Comparison of ENCODE assay signal across 22 cellular contexts in the genomic region with DNA sequence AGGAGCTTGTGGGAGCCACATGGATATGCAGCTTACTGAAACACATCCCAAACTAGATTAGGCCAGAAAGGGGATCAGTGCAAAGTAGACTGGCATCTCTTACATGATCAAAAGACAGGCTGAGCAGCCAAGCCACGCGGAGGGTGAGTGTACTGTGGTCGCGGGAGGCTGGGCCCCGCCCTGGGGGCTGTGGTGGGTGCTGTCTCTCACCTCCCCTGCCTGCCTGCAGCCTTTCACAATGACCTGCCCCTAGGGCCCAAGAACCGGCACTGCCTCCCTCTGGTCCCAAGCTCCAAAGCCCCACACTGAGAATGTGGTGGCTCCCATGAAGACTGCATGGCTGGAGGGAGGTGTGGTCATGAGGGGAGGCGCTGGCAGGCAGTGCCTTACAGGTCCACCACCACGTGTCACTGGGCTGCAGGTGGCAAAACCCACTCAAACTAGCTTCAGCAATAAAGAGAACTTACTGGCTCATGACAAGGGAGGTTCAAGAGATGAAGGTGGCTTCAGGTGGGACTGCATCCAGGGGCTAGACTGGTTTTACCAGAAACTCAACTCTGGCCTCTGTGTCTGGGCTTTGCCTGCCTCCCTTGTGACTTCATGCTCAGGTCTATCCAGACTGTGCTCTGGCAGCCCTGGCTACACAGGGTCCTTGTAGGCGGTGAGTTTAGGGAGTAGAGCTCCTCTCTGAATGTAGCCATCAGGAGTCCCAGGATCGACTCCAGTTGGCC. TPM values are rescaled to one million over a fixed set of nuclear protein-coding genes. Genes with fewer than 3 reads are reported as not detected.
DNase-seq lines count a peak whose midpoint lies in the region; ATAC-seq, FAIRE-seq and TF ChIP-seq lines count a peak whose summit lies in the region.
"Had no signal": no experiment of that assay in that cellular context is flagged by ENCODE, and none has a peak within 500 bp of the region (broad histone marks: within the 10 kb centered on the region; RNA-seq: fewer than 3 reads in every experiment).

No MANE protein-coding gene starts in this region.

- H2BK5ac ChIP-seq in H1 (ENCODE audit: low read depth, low read length): no peak overlapping the region

- H3K36me3 ChIP-seq in DND-41 (ENCODE audit: insufficient read depth, low read length): no peaks in the 10 kb centered on the region
- no peaks in the 10 kb centered on the region for H3K36me3 ChIP-seq in H1 (ENCODE audit: control insufficient read depth in 2 of 4, insufficient read depth in 4 of 4, low read length in 3 of 4)
- H3K36me3 ChIP-seq in osteoblast (ENCODE audit: insufficient read depth, low read length): no peaks in the 10 kb centered on the region
- no peaks in the 10 kb centered on the region for H3K36me3 ChIP-seq in small intestine (ENCODE audit: control insufficient read depth in 2 of 2, insufficient read depth in 2 of 2, low read length in 2 of 2)
- no peaks in the 10 kb centered on the region for H3K36me3 ChIP-seq in spleen
- H3K36me3 ChIP-seq: gastrocnemius medialis, stomach had no signal

- TF ChIP-seq EP300 in H1 (IDR thresholded peaks at IDR 0.05; ENCODE audit: borderline replicate concordance in 1 of 2, low read depth in 2 of 2, low read length in 2 of 2): no peak

- no peak overlapping the region; the same call in 1 of the 2 replicates for H3K18ac ChIP-seq in H1 (ENCODE audit: extremely low read depth, low read length)

- H4K8ac ChIP-seq in H1 (ENCODE audit: extremely low read depth, insufficient read depth, low read length): no peak overlapping the region

- no peak for TF ChIP-seq CTCF in DND-41 (IDR thresholded peaks at IDR 0.05; ENCODE audit: borderline replicate concordance, extremely low read depth, low read length, poor library complexity, severe bottlenecking)
- TF ChIP-seq CTCF in H1 (IDR thresholded peaks at IDR 0.05; ENCODE audit: control extremely low read depth in 1 of 3, insufficient read depth in 1 of 3, low read depth in 1 of 3, low read length in 3 of 3): no peak
- no peak for TF ChIP-seq CTCF in osteoblast (IDR thresholded peaks at IDR 0.05; ENCODE audit: extremely low read depth, low read depth, low read length)
- no peak for TF ChIP-seq CTCF in spleen (IDR thresholded peaks at IDR 0.05 in 8 of 11, conservative IDR thresholded peaks at IDR 0.05 in 3 of 11)

- POLR2A ChIA-PET in H1 (lab: Charles Lee; ENCODE audit: partially characterized antibody): no interaction called here

- H3K4me1 ChIP-seq in DND-41 (ENCODE audit: insufficient read depth, low read length) (no peaks in the 10 kb centered on the region), H1 (replicated peaks in 1 of 4; ENCODE audit: control insufficient read depth in 3 of 4, insufficient read depth in 4 of 4, low read length in 3 of 4) (no peaks in the 10 kb centered on the region), osteoblast (ENCODE audit: insufficient read depth, low read length) (no peaks in the 10 kb centered on the region), small intestine (ENCODE audit: control insufficient read depth in 2 of 2, insufficient read depth in 1 of 2, low read depth in 1 of 2, low read length in 1 of 2) (no peaks in the 10 kb centered on the region), spleen (peaks cover 0 to 1% (median 0%) of the 10 kb centered on the region in 6 donors)
- H3K4me1 ChIP-seq: body of pancreas, gastrocnemius medialis had no signal

- H3K14ac ChIP-seq in H1 (ENCODE audit: insufficient read length): no peak overlapping the region

- no peak for FAIRE-seq in H1 (lab: Jason Lieb, UNC)
- FAIRE-seq in GM19239 (lab: Jason Lieb, UNC): no peak
- FAIRE-seq in small intestine (lab: Jason Lieb, UNC): no peak

- no peak overlapping the region for H2AFZ ChIP-seq in DND-41 (ENCODE audit: low read depth, low read length)
- H2AFZ ChIP-seq in H1 (ENCODE audit: low read length): no peak overlapping the region
- H2AFZ ChIP-seq in osteoblast (ENCODE audit: low read length): no peak overlapping the region

- WGBS in H1 (ENCODE audit: extremely low coverage in 1 of 2, insufficient coverage in 1 of 2, insufficient read length in 1 of 2, insufficient replicate concordance in 2 of 2, low coverage in 1 of 2, low lambda C conversion rate in 2 of 2, missing lambda C conversion rate in 1 of 2), 2 experiments: 84% methylated on average over 10 of the region's 10 CpGs; no CpG with 5 or more reads in 1 of the 2 experiments
- 74 to 78% (median 74%) methylated on average over 10 of the region's 10 CpGs for WGBS in small intestine, 3 donors
- 83 to 93% (median 86%) methylated on average over 10 of the region's 10 CpGs for WGBS in spleen, 5 donors

- H3K79me2 ChIP-seq in DND-41 (ENCODE audit: insufficient read depth, low read length) (no peaks in the 10 kb centered on the region), H1 (ENCODE audit: control insufficient read depth in 1 of 2, insufficient read depth in 2 of 2, low read length in 2 of 2) (no peaks in the 10 kb centered on the region), osteoblast (ENCODE audit: insufficient read depth, low read length) (no peaks in the 10 kb centered on the region)

- no peak overlapping the region for H2BK20ac ChIP-seq in H1 (ENCODE audit: low read length)

- H3K27ac ChIP-seq in DND-41 (ENCODE audit: low read length): no peak overlapping the region
- no peak overlapping the region for H3K27ac ChIP-seq in H1 (ENCODE audit: low read depth, low read length)
- no peak overlapping the region for H3K27ac ChIP-seq in osteoblast (ENCODE audit: low read depth, low read length)
- no peak overlapping the region for H3K27ac ChIP-seq in small intestine (ENCODE audit: low read depth in 1 of 2, low read length in 1 of 2)
- H3K27ac ChIP-seq in spleen: no peak overlapping the region
- H3K27ac ChIP-seq: body of pancreas, gastrocnemius medialis, stomach had no signal

- no peak overlapping the region for H4K5ac ChIP-seq in H1 (ENCODE audit: insufficient read length, low read depth, low read length)

- no peak for TF ChIP-seq POLR2A in H1 (IDR thresholded peaks at IDR 0.05; ENCODE audit: control extremely low read depth in 1 of 2, low read depth in 2 of 2, low read length in 2 of 2)
- TF ChIP-seq POLR2A in spleen (IDR thresholded peaks at IDR 0.05): no peak

- peak overlapping the region; percentile 39; the same call in 1 of the 2 replicates for H2BK12ac ChIP-seq in H1 (ENCODE audit: low read depth, low read length)

- H3K9me3 ChIP-seq in DND-41 (ENCODE audit: insufficient read depth, low read length, severe bottlenecking): no peaks in the 10 kb centered on the region
- no peaks in the 10 kb centered on the region; a peak in 1 of 4 replicates for H3K9me3 ChIP-seq in H1 (ENCODE audit: insufficient read depth in 2 of 2, low read depth in 1 of 2, low read length in 1 of 2)
- H3K9me3 ChIP-seq in osteoblast (ENCODE audit: low read depth, low read length): peaks cover 4% of the 10 kb centered on the region
- H3K9me3 ChIP-seq in small intestine (ENCODE audit: control insufficient read depth, low read depth): no peaks in the 10 kb centered on the region
- no peaks in the 10 kb centered on the region for H3K9me3 ChIP-seq in spleen
- H3K9me3 ChIP-seq: body of pancreas, gastrocnemius medialis had no signal

- H3K23ac ChIP-seq in H1 (ENCODE audit: insufficient read length): no peak overlapping the region

- intact Hi-C loops in spleen (cut with DNase I; ENCODE audit: low total_unique reads): loop anchor here (5.0 kb wide), 1 partner anchor 298 kb away; no protein-coding TSS in a partner anchor

- H3K4me2 ChIP-seq in DND-41 (ENCODE audit: insufficient read depth, low read length) (no peak overlapping the region), H1 (ENCODE audit: insufficient read depth in 1 of 2, low read depth in 2 of 2, low read length in 2 of 2) (no peak overlapping the region), osteoblast (ENCODE audit: insufficient read depth, low read length) (no peak overlapping the region)

- H4K91ac ChIP-seq in H1 (replicated peaks; ENCODE audit: insufficient read length, low read length): peak overlapping the region; percentile 46

- H3K56ac ChIP-seq in H1 (replicated peaks; ENCODE audit: insufficient read length, low read depth, low read length): no peak overlapping the region

- H2AK5ac ChIP-seq in H1 (ENCODE audit: low read depth, low read length): no peak overlapping the region

- H2BK15ac ChIP-seq in H1 (ENCODE audit: low read length): no peak overlapping the region

- no peak overlapping the region for H3K4me3 ChIP-seq in DND-41 (ENCODE audit: low read depth in 1 of 2, low read length in 2 of 2)
- no peak overlapping the region for H3K4me3 ChIP-seq in H1 (ENCODE audit: extremely low read depth in 1 of 4, insufficient read depth in 2 of 4, low read depth in 3 of 4, low read length in 4 of 4)
- no peak overlapping the region for H3K4me3 ChIP-seq in osteoblast (ENCODE audit: insufficient read depth, low read length)
- H3K4me3 ChIP-seq in small intestine (ENCODE audit: low read depth in 1 of 2, low read length in 2 of 2): no peak overlapping the region
- H3K4me3 ChIP-seq in spleen: no peak overlapping the region
- H3K4me3 ChIP-seq: body of pancreas, gastrocnemius medialis, stomach had no signal

- H3K9ac ChIP-seq in DND-41 (ENCODE audit: low read depth, low read length): no peak overlapping the region
- H3K9ac ChIP-seq in H1 (replicated peaks in 1 of 4; ENCODE audit: extremely low read depth in 1 of 4, low read depth in 3 of 4, low read length in 3 of 4): no peak overlapping the region

- no peak overlapping the region for H2BK120ac ChIP-seq in H1 (replicated peaks; ENCODE audit: low read depth, low read length)

- no peak for TF ChIP-seq RAD21 in H1 (IDR thresholded peaks at IDR 0.05 in 1 of 2, conservative IDR thresholded peaks at IDR 0.05 in 1 of 2; ENCODE audit: low read depth in 2 of 2, low read length in 2 of 2)

- CTCF ChIA-PET in H1 (lab: Charles Lee; ENCODE audit: partially characterized antibody): interaction anchor here (0.9 to 10.7 kb wide), 8 partner anchors 13 to 308 kb away, joined by 3 to 149 read pairs (median 4); no protein-coding TSS in a partner anchor

- no peak overlapping the region for H3K4ac ChIP-seq in H1 (replicated peaks; ENCODE audit: insufficient read length, low read depth, low read length)

- no peaks in the 10 kb centered on the region; the same call in 1 of the 2 replicates for H4K20me1 ChIP-seq in DND-41 (ENCODE audit: insufficient read depth, low read length)
- no peaks in the 10 kb centered on the region for H4K20me1 ChIP-seq in H1 (replicated peaks in 1 of 2; ENCODE audit: control insufficient read depth in 1 of 2, insufficient read depth in 2 of 2, low read length in 2 of 2)
- H4K20me1 ChIP-seq in osteoblast (ENCODE audit: insufficient read depth, low read length): no peaks in the 10 kb centered on the region

- H3K23me2 ChIP-seq in H1 (ENCODE audit: low read depth, low read length): no peaks in the 10 kb centered on the region

- DNase-seq in DND-41 (peak; percentile 45), MV-4-11 (lab: John Stamatoyannopoulos, UW) (peak; percentile 24), H1 (ENCODE audit: low read depth in 1 of 2, low spot score in 2 of 2) (no peak), osteoblast (ENCODE audit: insufficient read length, low spot score, missing footprints) (peak; percentile 60), GM19239 (ENCODE audit: insufficient read length, low spot score) (no peak), small intestine (no peak), spleen (no peak)
- DNase-seq: activated CD4-positive, alpha-beta T cell treated with anti-CD3 and anti-CD28 coated beads, Interleukin-2, amount 50 U/mL, for 48 hours; activated T-cell treated with anti-CD3 and anti-CD28 coated beads, Interleukin-2, amount 50 U/mL, for 24 hours; body of pancreas; COR-L47; cortex of kidney; gastrocnemius medialis; HCEC 1CT; NCI-H1436; NCI-H2171 treated with DMSO at 0.1 percent for 48 hours; Right ventricle myocardium superior; stomach; T-helper 1 cell had no signal

- H3K27me3 ChIP-seq in DND-41 (ENCODE audit: insufficient read depth, low read length, poor library complexity): no peaks in the 10 kb centered on the region
- H3K27me3 ChIP-seq in H1 (replicated peaks in 1 of 4; ENCODE audit: control insufficient read depth in 3 of 4, extremely low read depth in 1 of 4, insufficient read depth in 3 of 4, low read length in 3 of 4): no peaks in the 10 kb centered on the region
- H3K27me3 ChIP-seq in osteoblast (ENCODE audit: insufficient read depth, low read length): no peaks in the 10 kb centered on the region
- no peaks in the 10 kb centered on the region for H3K27me3 ChIP-seq in small intestine (ENCODE audit: control insufficient read depth in 2 of 2, insufficient read depth in 2 of 2, low read length in 2 of 2)
- H3K27me3 ChIP-seq in spleen (replicated peaks in 1 of 7): no peaks in the 10 kb centered on the region
- H3K27me3 ChIP-seq: body of pancreas, gastrocnemius medialis, stomach had no signal

- peak; percentile 73 for ATAC-seq in DND-41 (ENCODE audit: insufficient read depth, low read depth)
- ATAC-seq: activated naive CD4-positive, alpha-beta T cell treated with anti-CD3 and anti-CD28 coated beads, Interleukin-2, amount 50 U/mL, for 72 hours; body of pancreas; gastrocnemius medialis; left lobe of liver; sciatic nerve had no signal

- H3K79me1 ChIP-seq in H1 (ENCODE audit: low read depth, low read length): no peaks in the 10 kb centered on the region

RNA-seq across cellular contexts. Expression of a gene that starts 27.4 kb away (rescaled TPM):
- total RNA-seq in H1 (2021; fragmentation: NEBNext Ultra II Directional; extraction: Animal tissue kit (Norgen Biotek cat#: 25700)): 60.2 and 66.4 TPM in 2 replicates
- polyA plus RNA-seq in H1 (2011; rRNA removed): 17.7 and 21.7 TPM in 2 replicates
- 18.6 TPM for polyA plus RNA-seq in H1 (2011; cell fraction: cytosol; rRNA removed)
- 82.4 TPM for polyA plus RNA-seq in H1 (2011; cell fraction: nucleus; rRNA removed)
- polyA plus RNA-seq in H1 (2012, experiment 1 of 2): 31.8 to 69.1 TPM (median 54.8 TPM) in 4 replicates
- 41.9 TPM for polyA plus RNA-seq in H1 (2012, experiment 2 of 2)
- 103 TPM for polyA plus RNA-seq in H1 (2013, experiment 1 of 2)
- polyA plus RNA-seq in H1 (2013, experiment 2 of 2): 99.8 TPM
- polyA minus RNA-seq in H1 (2011; rRNA and poly(A)+ RNA removed): 28.1 and 28.5 TPM in 2 replicates
- 23.0 TPM for polyA minus RNA-seq in H1 (2011; cell fraction: cytosol; rRNA and poly(A)+ RNA removed)
- polyA minus RNA-seq in H1 (2011; cell fraction: nucleus; rRNA and poly(A)+ RNA removed): 22.9 TPM
- total RNA-seq in osteoblast: 126 and 134 TPM in 2 replicates
- polyA plus RNA-seq in small intestine: 10 to 100 TPM in 1 of 3 donors, 1 to 10 TPM in 2; 3.4 to 54.7 (median 7.0) TPM
- 100 to 1,000 TPM; 121 to 238 (median 170) TPM for total RNA-seq in spleen
- 10 to 100 TPM; 44.4 to 97.9 (median 79.2) TPM for polyA plus RNA-seq in spleen

Comparison
In these comparisons a context has a peak if more than half of its experiments do, and no peak if none do; other contexts are left out.
1. DNase-seq: peak in DND-41 (single experiment), MV-4-11 (single experiment) and osteoblast (single experiment); none in H1 (0 of 2), GM19239 (single experiment), small intestine (single experiment) and spleen (single experiment).